1 cellular context compared by ENCODE assay signal in the genomic region with DNA sequence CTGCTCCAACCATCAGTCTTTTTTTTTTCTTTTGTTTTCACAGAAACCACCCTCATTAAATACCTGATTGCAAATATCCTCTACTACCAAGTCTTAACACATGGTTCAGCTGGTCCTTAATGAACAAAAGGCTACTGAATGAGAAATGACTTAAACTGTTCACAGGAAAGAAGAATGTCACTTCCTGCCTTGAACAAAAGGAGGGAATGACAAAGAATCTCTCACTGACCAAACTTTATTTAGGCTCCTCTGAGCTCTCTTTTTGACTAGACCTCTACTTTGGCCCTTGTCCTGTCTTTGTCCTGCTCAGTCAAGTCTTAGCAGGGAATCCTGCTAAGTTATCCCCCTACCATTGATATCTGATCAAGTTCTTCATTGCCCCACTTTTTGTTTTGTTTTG.
TF ChIP-seq lines count a peak whose summit lies in the region.

No MANE protein-coding gene starts in this region.

TF ChIP-seq in GM12878, 131 proteins besides CTCF, POLR2A, EP300 and RAD21:
- TF ChIP-seq, protein P1, sequence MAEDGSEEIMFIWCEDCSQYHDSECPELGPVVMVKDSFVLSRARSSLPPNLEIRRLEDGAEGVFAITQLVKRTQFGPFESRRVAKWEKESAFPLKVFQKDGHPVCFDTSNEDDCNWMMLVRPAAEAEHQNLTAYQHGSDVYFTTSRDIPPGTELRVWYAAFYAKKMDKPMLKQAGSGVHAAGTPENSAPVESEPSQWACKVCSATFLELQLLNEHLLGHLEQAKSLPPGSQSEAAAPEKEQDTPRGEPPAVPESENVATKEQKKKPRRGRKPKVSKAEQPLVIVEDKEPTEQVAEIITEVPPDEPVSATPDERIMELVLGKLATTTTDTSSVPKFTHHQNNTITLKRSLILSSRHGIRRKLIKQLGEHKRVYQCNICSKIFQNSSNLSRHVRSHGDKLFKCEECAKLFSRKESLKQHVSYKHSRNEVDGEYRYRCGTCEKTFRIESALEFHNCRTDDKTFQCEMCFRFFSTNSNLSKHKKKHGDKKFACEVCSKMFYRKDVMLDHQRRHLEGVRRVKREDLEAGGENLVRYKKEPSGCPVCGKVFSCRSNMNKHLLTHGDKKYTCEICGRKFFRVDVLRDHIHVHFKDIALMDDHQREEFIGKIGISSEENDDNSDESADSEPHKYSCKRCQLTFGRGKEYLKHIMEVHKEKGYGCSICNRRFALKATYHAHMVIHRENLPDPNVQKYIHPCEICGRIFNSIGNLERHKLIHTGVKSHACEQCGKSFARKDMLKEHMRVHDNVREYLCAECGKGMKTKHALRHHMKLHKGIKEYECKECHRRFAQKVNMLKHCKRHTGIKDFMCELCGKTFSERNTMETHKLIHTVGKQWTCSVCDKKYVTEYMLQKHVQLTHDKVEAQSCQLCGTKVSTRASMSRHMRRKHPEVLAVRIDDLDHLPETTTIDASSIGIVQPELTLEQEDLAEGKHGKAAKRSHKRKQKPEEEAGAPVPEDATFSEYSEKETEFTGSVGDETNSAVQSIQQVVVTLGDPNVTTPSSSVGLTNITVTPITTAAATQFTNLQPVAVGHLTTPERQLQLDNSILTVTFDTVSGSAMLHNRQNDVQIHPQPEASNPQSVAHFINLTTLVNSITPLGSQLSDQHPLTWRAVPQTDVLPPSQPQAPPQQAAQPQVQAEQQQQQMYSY (CRISPR knock-in tag; IDR thresholded peaks at IDR 0.05) = no peak
- TF ChIP-seq, protein P2, sequence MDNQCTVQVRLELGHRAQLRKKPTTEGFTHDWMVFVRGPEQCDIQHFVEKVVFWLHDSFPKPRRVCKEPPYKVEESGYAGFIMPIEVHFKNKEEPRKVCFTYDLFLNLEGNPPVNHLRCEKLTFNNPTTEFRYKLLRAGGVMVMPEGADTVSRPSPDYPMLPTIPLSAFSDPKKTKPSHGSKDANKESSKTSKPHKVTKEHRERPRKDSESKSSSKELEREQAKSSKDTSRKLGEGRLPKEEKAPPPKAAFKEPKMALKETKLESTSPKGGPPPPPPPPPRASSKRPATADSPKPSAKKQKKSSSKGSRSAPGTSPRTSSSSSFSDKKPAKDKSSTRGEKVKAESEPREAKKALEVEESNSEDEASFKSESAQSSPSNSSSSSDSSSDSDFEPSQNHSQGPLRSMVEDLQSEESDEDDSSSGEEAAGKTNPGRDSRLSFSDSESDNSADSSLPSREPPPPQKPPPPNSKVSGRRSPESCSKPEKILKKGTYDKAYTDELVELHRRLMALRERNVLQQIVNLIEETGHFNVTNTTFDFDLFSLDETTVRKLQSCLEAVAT (IDR thresholded peaks at IDR 0.05) = no peak
- TF ChIP-seq, protein P3, sequence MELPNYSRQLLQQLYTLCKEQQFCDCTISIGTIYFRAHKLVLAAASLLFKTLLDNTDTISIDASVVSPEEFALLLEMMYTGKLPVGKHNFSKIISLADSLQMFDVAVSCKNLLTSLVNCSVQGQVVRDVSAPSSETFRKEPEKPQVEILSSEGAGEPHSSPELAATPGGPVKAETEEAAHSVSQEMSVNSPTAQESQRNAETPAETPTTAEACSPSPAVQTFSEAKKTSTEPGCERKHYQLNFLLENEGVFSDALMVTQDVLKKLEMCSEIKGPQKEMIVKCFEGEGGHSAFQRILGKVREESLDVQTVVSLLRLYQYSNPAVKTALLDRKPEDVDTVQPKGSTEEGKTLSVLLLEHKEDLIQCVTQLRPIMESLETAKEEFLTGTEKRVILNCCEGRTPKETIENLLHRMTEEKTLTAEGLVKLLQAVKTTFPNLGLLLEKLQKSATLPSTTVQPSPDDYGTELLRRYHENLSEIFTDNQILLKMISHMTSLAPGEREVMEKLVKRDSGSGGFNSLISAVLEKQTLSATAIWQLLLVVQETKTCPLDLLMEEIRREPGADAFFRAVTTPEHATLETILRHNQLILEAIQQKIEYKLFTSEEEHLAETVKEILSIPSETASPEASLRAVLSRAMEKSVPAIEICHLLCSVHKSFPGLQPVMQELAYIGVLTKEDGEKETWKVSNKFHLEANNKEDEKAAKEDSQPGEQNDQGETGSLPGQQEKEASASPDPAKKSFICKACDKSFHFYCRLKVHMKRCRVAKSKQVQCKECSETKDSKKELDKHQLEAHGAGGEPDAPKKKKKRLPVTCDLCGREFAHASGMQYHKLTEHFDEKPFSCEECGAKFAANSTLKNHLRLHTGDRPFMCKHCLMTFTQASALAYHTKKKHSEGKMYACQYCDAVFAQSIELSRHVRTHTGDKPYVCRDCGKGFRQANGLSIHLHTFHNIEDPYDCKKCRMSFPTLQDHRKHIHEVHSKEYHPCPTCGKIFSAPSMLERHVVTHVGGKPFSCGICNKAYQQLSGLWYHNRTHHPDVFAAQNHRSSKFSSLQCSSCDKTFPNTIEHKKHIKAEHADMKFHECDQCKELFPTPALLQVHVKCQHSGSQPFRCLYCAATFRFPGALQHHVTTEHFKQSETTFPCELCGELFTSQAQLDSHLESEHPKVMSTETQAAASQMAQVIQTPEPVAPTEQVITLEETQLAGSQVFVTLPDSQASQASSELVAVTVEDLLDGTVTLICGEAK (IDR thresholded peaks at IDR 0.05; ENCODE audit: borderline replicate concordance) = peak; percentile 53
- no peak for TF ChIP-seq FOS (IDR thresholded peaks at IDR 0.05; ENCODE audit: borderline replicate concordance, extremely low read depth, insufficient read length)
